ENCODE assay signal across 10 cellular contexts in genomic region chr21:16534408-16535099, GRCh38.
DNase-seq lines count a peak whose midpoint lies in the region; ATAC-seq, FAIRE-seq and TF ChIP-seq lines count a peak whose summit lies in the region.
"Had no signal": no experiment of that assay in that cellular context is flagged by ENCODE, and none has a peak within 500 bp of the region (broad histone marks: within the 10 kb centered on the region; RNA-seq: fewer than 3 reads in every experiment).

No MANE protein-coding gene starts in this region.

- no peaks in the 10 kb centered on the region for H3K36me3 Mint-ChIP-seq in CD8-positive, alpha-beta memory T cell

- no peak overlapping the region for H3K27ac Mint-ChIP-seq in CD8-positive, alpha-beta memory T cell

- no peaks in the 10 kb centered on the region for H3K27me3 Mint-ChIP-seq in CD8-positive, alpha-beta memory T cell

- H3K4me1 ChIP-seq in adrenal gland (replicated peaks in 1 of 2), result peaks cover 20 to 21% of the 10 kb centered on the region in 2 donors
- H3K4me1 ChIP-seq in skeletal muscle tissue (ENCODE audit: control insufficient read depth in 3 of 3, insufficient read depth in 3 of 3, low read length in 3 of 3), result peaks cover 0 to 11% (median 6%) of the 10 kb centered on the region in 3 donors
- no peaks in the 10 kb centered on the region for H3K4me1 ChIP-seq in CD8-positive, alpha-beta memory T cell (ENCODE audit: insufficient read depth, low read length)

- CTCF ChIA-PET in CD8-positive, alpha-beta memory T cell (lab: Charles Lee), result no interaction called here

- peak in 1 of 6 experiments; percentile 18 for TF ChIP-seq CTCF in adrenal gland (IDR thresholded peaks at IDR 0.05)

- no peaks in the 10 kb centered on the region for H3K27me3 ChIP-seq in adrenal gland
- no peaks in the 10 kb centered on the region for H3K27me3 ChIP-seq in skeletal muscle tissue (ENCODE audit: control insufficient read depth in 3 of 3, insufficient read depth in 3 of 3, low read length in 3 of 3)
- no peaks in the 10 kb centered on the region for H3K27me3 ChIP-seq in CD8-positive, alpha-beta memory T cell (ENCODE audit: insufficient read depth, low read length, poor library complexity, severe bottlenecking)
- H3K27me3 ChIP-seq: neutrophil had no signal

- intact Hi-C loops in adrenal gland (cut with DNase I), result no loop called here
- intact Hi-C loops in left cardiac atrium (cut with DNase I), result loop anchor here in 1 of 2 donors (5.0 kb wide), 1 partner anchor 77 kb away; no protein-coding TSS in a partner anchor

- POLR2A ChIA-PET in CD8-positive, alpha-beta memory T cell (lab: Charles Lee), result no interaction called here

- H3K36me3 ChIP-seq in adrenal gland (replicated peaks in 1 of 2) (no peaks in the 10 kb centered on the region), skeletal muscle tissue (ENCODE audit: control insufficient read depth in 3 of 3, insufficient read depth in 3 of 3, low read length in 3 of 3) (no peaks in the 10 kb centered on the region)
- H3K36me3 ChIP-seq in CD8-positive, alpha-beta memory T cell (ENCODE audit: insufficient read depth, low read length), result no peaks in the 10 kb centered on the region
- H3K36me3 ChIP-seq: neutrophil had no signal

- no peak for TF ChIP-seq POLR2A in H54 (IDR thresholded peaks at IDR 0.05; ENCODE audit: low read depth, low read length)
- no peak for TF ChIP-seq POLR2A in adrenal gland (IDR thresholded peaks at IDR 0.05)

- H3K9ac ChIP-seq in skeletal muscle tissue (ENCODE audit: low read depth in 1 of 3, low read length in 3 of 3), result peak overlapping the region; percentile 79 to 80 (median 79)

- H3K4me1 Mint-ChIP-seq in CD8-positive, alpha-beta memory T cell, result no peaks in the 10 kb centered on the region

- FAIRE-seq in H54 (lab: Jason Lieb, UNC), result peak; percentile 96

- no peaks in the 10 kb centered on the region for H3K9me3 ChIP-seq in adrenal gland (replicated peaks in 1 of 3)
- no peaks in the 10 kb centered on the region for H3K9me3 ChIP-seq in skeletal muscle tissue (ENCODE audit: control insufficient read depth in 3 of 3, low read length in 3 of 3)
- H3K9me3 ChIP-seq in CD8-positive, alpha-beta memory T cell (ENCODE audit: low read length), result no peaks in the 10 kb centered on the region
- H3K9me3 ChIP-seq: neutrophil had no signal

- H3K27ac ChIP-seq in adrenal gland, result peak overlapping the region; percentile 65 to 91 (median 77)
- H3K27ac ChIP-seq in skeletal muscle tissue (ENCODE audit: low read depth, low read length), result peak overlapping the region; percentile 77
- H3K27ac ChIP-seq in CD8-positive, alpha-beta memory T cell (ENCODE audit: low read depth, low read length), result no peak overlapping the region
- H3K27ac ChIP-seq: neutrophil had no signal

- H3K4me3 ChIP-seq in adrenal gland (peak overlapping the region in 2 of 4 donors; percentile 10 to 51), skeletal muscle tissue (ENCODE audit: low read length in 3 of 3) (peak overlapping the region; percentile 71 to 78 (median 76))
- H3K4me3 ChIP-seq in CD8-positive, alpha-beta memory T cell (ENCODE audit: low read length), result no peak overlapping the region

- DNase-seq in H54 (ENCODE audit: insufficient read length, low spot score) (peak; percentile 5), adrenal gland (peak; percentile 76 to 90 (median 86)), left cardiac atrium (peak; percentile 78), SKM-1 (lab: John Stamatoyannopoulos, UW; ENCODE audit: unreplicated experiment) (no peak), NCI-H526 treated with DMSO at 0.1 percent for 48 hours (lab: John Stamatoyannopoulos, UW) (no peak)
- DNase-seq in CD8-positive, alpha-beta memory T cell, result no peak

- no peak overlapping the region for H3K4me3 Mint-ChIP-seq in CD8-positive, alpha-beta memory T cell
- H3K4me3 Mint-ChIP-seq: WTC11 had no signal

- peaks cover 0 to 35% (median 12%) of the 10 kb centered on the region in 5 donors for H3K9me3 Mint-ChIP-seq in CD8-positive, alpha-beta memory T cell

- 17 to 19% (median 19%) methylated on average over 11 of the region's 11 CpGs for WGBS in adrenal gland, 4 donors

- ATAC-seq in left cardiac atrium (peak; percentile 77 to 78), GM19023 (IDR thresholded peaks at IDR 0.05; ENCODE audit: unreplicated experiment) (no peak)
- ATAC-seq: WTC11 had no signal

Comparison
In these comparisons a context has a peak if more than half of its experiments do, and no peak if none do; other contexts are left out.
1. DNase-seq: peak in H54 (single experiment), adrenal gland (7 of 7) and left cardiac atrium (single experiment); none in SKM-1 (single experiment), CD8-positive, alpha-beta memory T cell (0 of 5) and NCI-H526 treated with DMSO at 0.1 percent for 48 hours (single experiment).